Comparison of ENCODE assay signal across 12 cellular contexts in the genomic region with DNA sequence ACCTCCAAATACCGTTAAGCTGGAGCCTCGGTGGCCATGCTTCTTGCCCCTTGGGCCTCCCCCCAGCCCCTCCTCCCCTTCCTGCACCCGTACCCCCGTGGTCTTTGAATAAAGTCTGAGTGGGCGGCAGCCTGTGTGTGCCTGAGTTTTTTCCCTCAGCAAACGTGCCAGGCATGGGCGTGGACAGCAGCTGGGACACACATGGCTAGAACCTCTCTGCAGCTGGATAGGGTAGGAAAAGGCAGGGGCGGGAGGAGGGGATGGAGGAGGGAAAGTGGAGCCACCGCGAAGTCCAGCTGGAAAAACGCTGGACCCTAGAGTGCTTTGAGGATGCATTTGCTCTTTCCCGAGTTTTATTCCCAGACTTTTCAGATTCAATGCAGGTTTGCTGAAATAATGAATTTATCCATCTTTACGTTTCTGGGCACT. TPM values are rescaled to one million over a fixed set of nuclear protein-coding genes. Genes with fewer than 3 reads are reported as not detected.
A peak's percentile ranks its signal among the peaks of the same experiment; 100 is the strongest.
DNase-seq lines count a peak whose midpoint lies in the region; ATAC-seq and TF ChIP-seq lines count a peak whose summit lies in the region.
"Had no signal": no experiment of that assay in that cellular context is flagged by ENCODE, and none has a peak within 500 bp of the region (broad histone marks: within the 10 kb centered on the region; RNA-seq: fewer than 3 reads in every experiment).

No MANE protein-coding gene starts in this region.

- no peaks in the 10 kb centered on the region for H3K9me3 Mint-ChIP-seq in WTC11
- H3K9me3 Mint-ChIP-seq in nephron: peaks cover 4% of the 10 kb centered on the region
- H3K9me3 Mint-ChIP-seq: activated naive CD4-positive, alpha-beta T cell treated with anti-CD3 and anti-CD28 coated beads, Interleukin-2, amount 50 U/mL, for 72 hours had no signal

- POLR2A ChIA-PET in SK-N-SH (lab: Yijun Ruan, JAX): interaction anchor here (0.5 kb wide), 1 partner anchor 45 kb away, joined by 5 read pairs; no protein-coding TSS in a partner anchor
- POLR2A ChIA-PET in WTC11 (lab: Charles Lee): no interaction called here

- H4K20me1 ChIP-seq in SK-N-SH (ENCODE audit: insufficient read depth): peaks cover 18% of the 10 kb centered on the region

- H3K4me2 ChIP-seq in SK-N-SH: no peak overlapping the region

- no peak for TF ChIP-seq CTCF in SK-N-SH (IDR thresholded peaks at IDR 0.05)
- TF ChIP-seq CTCF in HFF-Myc (IDR thresholded peaks at IDR 0.05; ENCODE audit: low read depth, low read length, missing control alignments): no peak
- no peak for TF ChIP-seq CTCF in WTC11 (IDR thresholded peaks at IDR 0.05)
- TF ChIP-seq CTCF in nephron (IDR thresholded peaks at IDR 0.05; ENCODE audit: unreplicated experiment in 3 of 3): no peak

- TF ChIP-seq RAD21 in SK-N-SH (IDR thresholded peaks at IDR 0.05; ENCODE audit: low read length): no peak

- H2AFZ ChIP-seq in SK-N-SH (ENCODE audit: low read depth): no peak overlapping the region

- ATAC-seq in SK-N-SH treated with all-trans-retinoic acid at 6 μM for 48 hours (no peak), WTC11 (no peak), GM21367 (IDR thresholded peaks at IDR 0.05; ENCODE audit: unreplicated experiment) (no peak)
- ATAC-seq: activated naive CD4-positive, alpha-beta T cell treated with anti-CD3 and anti-CD28 coated beads, Interleukin-2, amount 50 U/mL, for 72 hours had no signal

- no peaks in the 10 kb centered on the region for H3K9me3 ChIP-seq in SK-N-SH

- H3K4me1 Mint-ChIP-seq in WTC11 (peaks cover 13% of the 10 kb centered on the region), nephron (peaks cover 6% of the 10 kb centered on the region)

- H3K36me3 Mint-ChIP-seq in WTC11 (no peaks in the 10 kb centered on the region), nephron (ENCODE audit: low read depth) (no peaks in the 10 kb centered on the region)
- H3K36me3 Mint-ChIP-seq: activated naive CD4-positive, alpha-beta T cell treated with anti-CD3 and anti-CD28 coated beads, Interleukin-2, amount 50 U/mL, for 72 hours had no signal

- peaks cover 73% of the 10 kb centered on the region for H3K27me3 Mint-ChIP-seq in WTC11 (ENCODE audit: low read depth)
- H3K27me3 Mint-ChIP-seq in nephron (ENCODE audit: low read depth): peaks cover 65% of the 10 kb centered on the region

- H3K9me2 ChIP-seq in SK-N-SH: no peaks in the 10 kb centered on the region

- WGBS in SK-N-SH (ENCODE audit: low lambda C conversion rate): 11% methylated on average over 11 of the region's 13 CpGs

- H3K4me3 ChIP-seq in SK-N-SH (ENCODE audit: low read depth in 2 of 2, low read length in 1 of 2) (no peak overlapping the region), HFF-Myc (replicated peaks; ENCODE audit: low read depth, low read length) (0 out of 2 replicates have a peak overlapping the region, but pooled peaks have one; percentile 4)

- H3K27me3 ChIP-seq in SK-N-SH (ENCODE audit: insufficient read depth): peaks cover 28% of the 10 kb centered on the region

- peaks cover 7% of the 10 kb centered on the region for H3F3A ChIP-seq in SK-N-SH (replicated peaks; ENCODE audit: insufficient read depth)

- CTCF ChIA-PET in SK-N-SH (lab: Yijun Ruan, JAX): interaction anchor here (1.0 to 7.0 kb wide), 3 partner anchors 70 to 185 kb away, joined by 4 to 105 read pairs (median 38); no protein-coding TSS in a partner anchor
- CTCF ChIA-PET in WTC11 (lab: Charles Lee): interaction anchor here (0.9 to 1.8 kb wide), 4 partner anchors 60 to 112 kb away, joined by 3 to 6 read pairs (median 3); no protein-coding TSS in a partner anchor

- H3K27ac Mint-ChIP-seq in WTC11: no peak overlapping the region
- no peak overlapping the region for H3K27ac Mint-ChIP-seq in nephron
- H3K27ac Mint-ChIP-seq: activated naive CD4-positive, alpha-beta T cell treated with anti-CD3 and anti-CD28 coated beads, Interleukin-2, amount 50 U/mL, for 72 hours had no signal

- peak; percentile 70 for DNase-seq in SK-N-SH
- peak; percentile 33 for DNase-seq in HFF-Myc (ENCODE audit: extremely low read depth, low read depth)
- DNase-seq in WTC11 (ENCODE audit: low spot score): no peak
- no peak for DNase-seq in nucleus accumbens (lab: John Stamatoyannopoulos, UW)
- no peak for DNase-seq in effector CD8-positive, alpha-beta T cell (lab: John Stamatoyannopoulos, UW)
- DNase-seq: activated CD4-positive, alpha-beta T cell treated with anti-CD3 and anti-CD28 coated beads for 48 hours; occipital lobe had no signal

- no peak for TF ChIP-seq EP300 in SK-N-SH (IDR thresholded peaks at IDR 0.05; ENCODE audit: borderline replicate concordance in 1 of 2, low read depth in 1 of 2, low read length in 1 of 2)

- no peaks in the 10 kb centered on the region for H3K79me2 ChIP-seq in SK-N-SH (ENCODE audit: insufficient read depth)

- H3K9ac ChIP-seq in SK-N-SH: no peak overlapping the region

- no peak overlapping the region for H3K27ac ChIP-seq in SK-N-SH (ENCODE audit: low read depth in 2 of 2, low read length in 1 of 2)

- H3K36me3 ChIP-seq in SK-N-SH (replicated peaks in 1 of 2; ENCODE audit: control insufficient read depth in 1 of 2, insufficient read depth in 2 of 2, low read length in 1 of 2): no peaks in the 10 kb centered on the region

- peaks cover 0 to 10% of the 10 kb centered on the region in 2 experiments; a peak in 1 of 4 replicates for H3K4me1 ChIP-seq in SK-N-SH (ENCODE audit: control insufficient read depth in 1 of 2, insufficient read depth in 2 of 2, low read depth in 1 of 2, low read length in 1 of 2)

- H3K4me3 Mint-ChIP-seq in WTC11: peak overlapping the region; percentile 28
- H3K4me3 Mint-ChIP-seq in nephron: peak overlapping the region; percentile 17 to 46 (median 20)

TF ChIP-seq in SK-N-SH, 30 proteins besides CTCF, POLR2A, EP300 and RAD21:
- TF ChIP-seq MEF2A (IDR thresholded peaks at IDR 0.05; ENCODE audit: borderline replicate concordance, low read depth) (no peak), MXI1 (IDR thresholded peaks at IDR 0.05; ENCODE audit: low read depth, low read length) (peak; percentile 42; the same call in 1 of the 2 replicates)

TF ChIP-seq in SK-N-SH treated with all-trans-retinoic acid at 6 μM for 48 hours, 23 proteins besides CTCF, POLR2A, EP300 and RAD21 (continues in another document):
- TF ChIP-seq PPARA (CRISPR knock-in tag; IDR thresholded peaks at IDR 0.05; ENCODE audit: borderline replicate concordance) (no peak), ZC3H10 (CRISPR knock-in tag; IDR thresholded peaks at IDR 0.05) (no peak), BACH2 (CRISPR knock-in tag; IDR thresholded peaks at IDR 0.05; ENCODE audit: borderline replicate concordance) (no peak), TOX (CRISPR knock-in tag; IDR thresholded peaks at IDR 0.05; ENCODE audit: borderline replicate concordance) (no peak), TCF4 (CRISPR knock-in tag; IDR thresholded peaks at IDR 0.05; ENCODE audit: borderline replicate concordance) (no peak)

TF ChIP-seq in WTC11, 78 proteins besides CTCF, POLR2A, EP300 and RAD21 (continues in another document):
- TF ChIP-seq, protein P1, sequence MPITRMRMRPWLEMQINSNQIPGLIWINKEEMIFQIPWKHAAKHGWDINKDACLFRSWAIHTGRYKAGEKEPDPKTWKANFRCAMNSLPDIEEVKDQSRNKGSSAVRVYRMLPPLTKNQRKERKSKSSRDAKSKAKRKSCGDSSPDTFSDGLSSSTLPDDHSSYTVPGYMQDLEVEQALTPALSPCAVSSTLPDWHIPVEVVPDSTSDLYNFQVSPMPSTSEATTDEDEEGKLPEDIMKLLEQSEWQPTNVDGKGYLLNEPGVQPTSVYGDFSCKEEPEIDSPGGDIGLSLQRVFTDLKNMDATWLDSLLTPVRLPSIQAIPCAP (CRISPR knock-in tag; IDR thresholded peaks at IDR 0.05): no peak
- no peak for TF ChIP-seq GRHL2 (CRISPR knock-in tag; IDR thresholded peaks at IDR 0.05; ENCODE audit: insufficient replicate concordance, severe bottlenecking)
- TF ChIP-seq, protein P2, sequence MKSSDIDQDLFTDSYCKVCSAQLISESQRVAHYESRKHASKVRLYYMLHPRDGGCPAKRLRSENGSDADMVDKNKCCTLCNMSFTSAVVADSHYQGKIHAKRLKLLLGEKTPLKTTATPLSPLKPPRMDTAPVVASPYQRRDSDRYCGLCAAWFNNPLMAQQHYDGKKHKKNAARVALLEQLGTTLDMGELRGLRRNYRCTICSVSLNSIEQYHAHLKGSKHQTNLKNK (CRISPR knock-in tag; IDR thresholded peaks at IDR 0.05): no peak
- TF ChIP-seq, protein P3, sequence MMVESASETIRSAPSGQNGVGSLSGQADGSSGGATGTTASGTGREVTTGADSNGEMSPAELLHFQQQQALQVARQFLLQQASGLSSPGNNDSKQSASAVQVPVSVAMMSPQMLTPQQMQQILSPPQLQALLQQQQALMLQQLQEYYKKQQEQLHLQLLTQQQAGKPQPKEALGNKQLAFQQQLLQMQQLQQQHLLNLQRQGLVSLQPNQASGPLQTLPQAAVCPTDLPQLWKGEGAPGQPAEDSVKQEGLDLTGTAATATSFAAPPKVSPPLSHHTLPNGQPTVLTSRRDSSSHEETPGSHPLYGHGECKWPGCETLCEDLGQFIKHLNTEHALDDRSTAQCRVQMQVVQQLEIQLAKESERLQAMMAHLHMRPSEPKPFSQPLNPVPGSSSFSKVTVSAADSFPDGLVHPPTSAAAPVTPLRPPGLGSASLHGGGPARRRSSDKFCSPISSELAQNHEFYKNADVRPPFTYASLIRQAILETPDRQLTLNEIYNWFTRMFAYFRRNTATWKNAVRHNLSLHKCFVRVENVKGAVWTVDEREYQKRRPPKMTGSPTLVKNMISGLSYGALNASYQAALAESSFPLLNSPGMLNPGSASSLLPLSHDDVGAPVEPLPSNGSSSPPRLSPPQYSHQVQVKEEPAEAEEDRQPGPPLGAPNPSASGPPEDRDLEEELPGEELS (CRISPR knock-in tag; IDR thresholded peaks at IDR 0.05): no peak

RNA-seq across cellular contexts. Expression of a gene that starts 0.9 kb away (rescaled TPM):
- polyA plus RNA-seq in SK-N-SH (2012; rRNA removed): not detected in 2 replicates
- not detected in 2 replicates for polyA plus RNA-seq in SK-N-SH (2012; cell fraction: cytosol; rRNA removed)
- polyA plus RNA-seq in SK-N-SH (2012; cell fraction: nucleus; rRNA removed): not detected in 2 replicates
- total RNA-seq in WTC11 (2021): 2.1 to 3.4 TPM (median 3.1 TPM) in 3 replicates
- total RNA-seq: activated naive CD4-positive, alpha-beta T cell treated with anti-CD3 and anti-CD28 coated beads, Interleukin-2, amount 50 U/mL, for 72 hours had no signal

RNA-seq across cellular contexts. Expression of a gene that starts 2.9 kb away (rescaled TPM):
- 2.7 and 5.2 TPM in 2 replicates for polyA plus RNA-seq in SK-N-SH (2012; rRNA removed)
- 1.9 and 2.5 TPM in 2 replicates for polyA plus RNA-seq in SK-N-SH (2012; cell fraction: cytosol; rRNA removed)
- polyA plus RNA-seq in SK-N-SH (2012; cell fraction: nucleus; rRNA removed): 3.3 and 8.4 TPM in 2 replicates
- 3.0 to 7.8 TPM (median 5.2 TPM) in 3 replicates for total RNA-seq in WTC11 (2021)

RNA-seq across cellular contexts. Expression of a gene that starts 4.7 kb away (rescaled TPM):
- not detected in 2 replicates for polyA plus RNA-seq in SK-N-SH (2012; rRNA removed)
- polyA plus RNA-seq in SK-N-SH (2012; cell fraction: cytosol; rRNA removed): not detected in 2 replicates
- polyA plus RNA-seq in SK-N-SH (2012; cell fraction: nucleus; rRNA removed): not detected in 2 replicates
- total RNA-seq in WTC11 (2021): 1.8 to 2.6 TPM (median 2.4 TPM) in 3 replicates
- total RNA-seq: activated naive CD4-positive, alpha-beta T cell treated with anti-CD3 and anti-CD28 coated beads, Interleukin-2, amount 50 U/mL, for 72 hours had no signal

RNA-seq across cellular contexts. Expression of a gene that starts 11.6 kb away (rescaled TPM):
- polyA plus RNA-seq in SK-N-SH (2012; rRNA removed): not detected in 2 replicates
- polyA plus RNA-seq in SK-N-SH (2012; cell fraction: cytosol; rRNA removed): not detected in 2 replicates
- polyA plus RNA-seq in SK-N-SH (2012; cell fraction: nucleus; rRNA removed): not detected in 2 replicates
- not detected in 3 replicates for total RNA-seq in WTC11 (2021)
- total RNA-seq: activated naive CD4-positive, alpha-beta T cell treated with anti-CD3 and anti-CD28 coated beads, Interleukin-2, amount 50 U/mL, for 72 hours had no signal

RNA-seq across cellular contexts. Expression of a gene that starts 25.0 kb away (rescaled TPM):
- polyA plus RNA-seq in SK-N-SH (2012; rRNA removed): not detected in 2 replicates
- not detected in 2 replicates for polyA plus RNA-seq in SK-N-SH (2012; cell fraction: cytosol; rRNA removed)
- not detected in 2 replicates for polyA plus RNA-seq in SK-N-SH (2012; cell fraction: nucleus; rRNA removed)
- total RNA-seq in WTC11 (2021): 0.41 to 0.53 TPM (median 0.52 TPM) in 3 replicates
- total RNA-seq: activated naive CD4-positive, alpha-beta T cell treated with anti-CD3 and anti-CD28 coated beads, Interleukin-2, amount 50 U/mL, for 72 hours; temporal lobe had no signal

Comparison
In these comparisons a context has a peak if more than half of its experiments do, and no peak if none do; other contexts are left out.
1. DNase-seq: peak in SK-N-SH (single experiment) and HFF-Myc (single experiment); none in WTC11 (single experiment), nucleus accumbens (0 of 56) and effector CD8-positive, alpha-beta T cell (single experiment).